ENCODE assay signal across 8 cellular contexts in the genomic region with DNA sequence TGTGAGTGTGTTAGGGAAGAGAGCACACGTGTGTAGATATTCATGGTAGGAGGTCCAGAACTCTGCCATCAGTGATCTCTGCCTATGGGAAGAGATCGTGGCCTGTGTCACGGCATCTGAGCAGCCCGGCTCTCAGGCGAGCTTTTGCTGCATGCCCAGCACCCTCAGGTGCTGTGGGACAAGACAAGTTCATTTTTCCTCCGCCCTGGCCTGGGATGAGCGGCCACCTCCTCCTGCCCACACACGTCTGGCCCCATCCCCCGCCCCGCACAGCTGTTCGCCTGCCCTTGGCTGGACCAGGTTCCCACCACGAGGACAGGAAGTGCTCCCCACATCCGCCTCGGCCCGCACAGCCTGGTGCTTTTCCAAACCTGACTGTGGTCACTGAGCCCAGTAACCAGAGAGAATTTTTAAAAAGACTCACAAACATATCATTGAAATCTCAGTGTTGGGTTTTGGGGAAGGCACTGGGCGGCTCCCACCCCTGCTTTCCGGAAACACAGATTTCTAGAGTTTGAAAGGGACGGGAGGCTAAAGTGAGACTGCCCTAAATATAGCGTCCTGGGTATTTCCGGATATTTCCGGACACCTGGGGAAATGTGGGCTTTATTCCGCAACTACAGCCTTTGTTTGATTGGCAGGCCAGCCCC. TPM values are rescaled to one million over a fixed set of nuclear protein-coding genes. Genes with fewer than 3 reads are reported as not detected.
DNase-seq lines count a peak whose midpoint lies in the region; ATAC-seq, FAIRE-seq and TF ChIP-seq lines count a peak whose summit lies in the region.

No MANE protein-coding gene starts in this region.

- TF ChIP-seq CTCF in pancreas (IDR thresholded peaks at IDR 0.05) = no peak
- no peak for TF ChIP-seq CTCF in type B pancreatic cell (conservative IDR thresholded peaks at IDR 0.05)

- no peaks in the 10 kb centered on the region for H3K9me3 Mint-ChIP-seq in activated CD4-positive, alpha-beta T cell treated with anti-CD3 and anti-CD28 coated beads, Interleukin-2, amount 10 ng/mL, durations not matched to agents 7 days and 5 days
- H3K9me3 Mint-ChIP-seq in activated naive CD8-positive, alpha-beta T cell treated with anti-CD3 and anti-CD28 coated beads, Interleukin-2, amount 50 U/mL, for 24 hours = no peaks in the 10 kb centered on the region
- no peaks in the 10 kb centered on the region for H3K9me3 Mint-ChIP-seq in type B pancreatic cell

- H3K9me3 ChIP-seq in pancreas = no peaks in the 10 kb centered on the region

- POLR2A ChIA-PET in activated CD4-positive, alpha-beta T cell treated with anti-CD3 and anti-CD28 coated beads, Interleukin-2, amount 10 ng/mL, durations not matched to agents 7 days and 5 days (lab: Charles Lee) = no interaction called here

- peak; percentile 26 for DNase-seq in activated CD4-positive, alpha-beta T cell treated with anti-CD3 and anti-CD28 coated beads, Interleukin-2, amount 10 ng/mL, durations not matched to agents 7 days and 5 days
- DNase-seq in activated CD4-positive, alpha-beta T cell treated with anti-CD3 and anti-CD28 coated beads, Interleukin-2, amount 50 U/mL, for 1 hour = no peak
- DNase-seq in activated naive CD8-positive, alpha-beta T cell treated with anti-CD3 and anti-CD28 coated beads, Interleukin-2, amount 50 U/mL, for 24 hours = peak; percentile 46
- DNase-seq in pancreas (peak in 2 of 6 donors; percentile 11 to 66), mesenteric fat pad (ENCODE audit: low spot score) (no peak), type B pancreatic cell (ENCODE audit: extremely low spot score, unreplicated experiment) (no peak), ureter (ENCODE audit: low spot score) (no peak)

- intact Hi-C loops in pancreas (cut with DNase I) = no loop called here

- peaks cover 19% of the 10 kb centered on the region for H3K4me1 Mint-ChIP-seq in activated CD4-positive, alpha-beta T cell treated with anti-CD3 and anti-CD28 coated beads, Interleukin-2, amount 10 ng/mL, durations not matched to agents 7 days and 5 days
- H3K4me1 Mint-ChIP-seq in activated naive CD8-positive, alpha-beta T cell treated with anti-CD3 and anti-CD28 coated beads, Interleukin-2, amount 50 U/mL, for 24 hours = peaks cover 17% of the 10 kb centered on the region
- no peaks in the 10 kb centered on the region for H3K4me1 Mint-ChIP-seq in type B pancreatic cell (ENCODE audit: unreplicated experiment)

- H3K36me3 Mint-ChIP-seq in activated CD4-positive, alpha-beta T cell treated with anti-CD3 and anti-CD28 coated beads, Interleukin-2, amount 10 ng/mL, durations not matched to agents 7 days and 5 days (ENCODE audit: low read depth) = no peaks in the 10 kb centered on the region
- no peaks in the 10 kb centered on the region for H3K36me3 Mint-ChIP-seq in activated naive CD8-positive, alpha-beta T cell treated with anti-CD3 and anti-CD28 coated beads, Interleukin-2, amount 50 U/mL, for 24 hours (ENCODE audit: low read depth)
- H3K36me3 Mint-ChIP-seq in type B pancreatic cell = no peaks in the 10 kb centered on the region

- peaks cover 10% of the 10 kb centered on the region for H3K27me3 Mint-ChIP-seq in activated CD4-positive, alpha-beta T cell treated with anti-CD3 and anti-CD28 coated beads, Interleukin-2, amount 10 ng/mL, durations not matched to agents 7 days and 5 days
- H3K27me3 Mint-ChIP-seq in activated naive CD8-positive, alpha-beta T cell treated with anti-CD3 and anti-CD28 coated beads, Interleukin-2, amount 50 U/mL, for 24 hours = no peaks in the 10 kb centered on the region
- H3K27me3 Mint-ChIP-seq in type B pancreatic cell = peaks cover 23% of the 10 kb centered on the region

- H3K36me3 ChIP-seq in pancreas = no peaks in the 10 kb centered on the region

- no peak overlapping the region for H3K27ac Mint-ChIP-seq in activated CD4-positive, alpha-beta T cell treated with anti-CD3 and anti-CD28 coated beads, Interleukin-2, amount 10 ng/mL, durations not matched to agents 7 days and 5 days
- H3K27ac Mint-ChIP-seq in activated naive CD8-positive, alpha-beta T cell treated with anti-CD3 and anti-CD28 coated beads, Interleukin-2, amount 50 U/mL, for 24 hours = peak overlapping the region; percentile 79
- no peak overlapping the region for H3K27ac Mint-ChIP-seq in type B pancreatic cell

- no peak for FAIRE-seq in pancreas (lab: Jason Lieb, UNC)

- H3K4me3 Mint-ChIP-seq in activated CD4-positive, alpha-beta T cell treated with anti-CD3 and anti-CD28 coated beads, Interleukin-2, amount 10 ng/mL, durations not matched to agents 7 days and 5 days = no peak overlapping the region
- peak overlapping the region; percentile 29 for H3K4me3 Mint-ChIP-seq in activated naive CD8-positive, alpha-beta T cell treated with anti-CD3 and anti-CD28 coated beads, Interleukin-2, amount 50 U/mL, for 24 hours
- no peak overlapping the region for H3K4me3 Mint-ChIP-seq in type B pancreatic cell

- CTCF ChIA-PET in activated CD4-positive, alpha-beta T cell treated with anti-CD3 and anti-CD28 coated beads, Interleukin-2, amount 10 ng/mL, durations not matched to agents 7 days and 5 days (lab: Charles Lee) = interaction anchor here (1.5 kb wide), 1 partner anchor 23 kb away, joined by 4 read pairs; no protein-coding TSS in a partner anchor

- H3K27me3 ChIP-seq in pancreas = no peaks in the 10 kb centered on the region

- no peak overlapping the region for H3K27ac ChIP-seq in pancreas

- 82% methylated on average over 22 of the region's 22 CpGs for WGBS in pancreas, 2 donors

- no peak overlapping the region for H3K4me3 ChIP-seq in pancreas

- peak; percentile 46 for ATAC-seq in HG03097 (IDR thresholded peaks at IDR 0.05; ENCODE audit: low FRiP score, unreplicated experiment)
- no peak for ATAC-seq in activated naive CD8-positive, alpha-beta T cell treated with anti-CD3 and anti-CD28 coated beads, Interleukin-2, amount 50 U/mL, for 24 hours
- ATAC-seq in pancreas = peak in 3 of 4 donors; percentile 36 to 67 (median 43)

- no peaks in the 10 kb centered on the region for H3K4me1 ChIP-seq in pancreas

RNA-seq across cellular contexts. Expression of a gene that starts 18.0 kb away (rescaled TPM):
- not detected for total RNA-seq in activated CD4-positive, alpha-beta T cell treated with anti-CD3 and anti-CD28 coated beads, Interleukin-2, amount 10 ng/mL, durations not matched to agents 7 days and 5 days
- total RNA-seq in pancreas = 1 to 10 TPM in 5 of 6 donors, under 1 TPM in 1; 0.71 to 6.0 (median 1.7) TPM
- under 1 TPM; 0.26 to 0.38 TPM for polyA plus RNA-seq in pancreas
- total RNA-seq in mesenteric fat pad = 1.6 TPM
- total RNA-seq in type B pancreatic cell (ENCODE audit: low replicate concordance) = 0.52 and 1.1 TPM in 2 replicates
- 0.23 TPM for total RNA-seq in ureter

Comparison
In these comparisons a context has a peak if more than half of its experiments do, and no peak if none do; other contexts are left out.
1. DNase-seq: peak in activated CD4-positive, alpha-beta T cell treated with anti-CD3 and anti-CD28 coated beads, Interleukin-2, amount 10 ng/mL, durations not matched to agents 7 days and 5 days (single experiment) and activated naive CD8-positive, alpha-beta T cell treated with anti-CD3 and anti-CD28 coated beads, Interleukin-2, amount 50 U/mL, for 24 hours (single experiment); none in activated CD4-positive, alpha-beta T cell treated with anti-CD3 and anti-CD28 coated beads, Interleukin-2, amount 50 U/mL, for 1 hour (single experiment), mesenteric fat pad (single experiment), type B pancreatic cell (single experiment) and ureter (single experiment).